In the genomic region with DNA sequence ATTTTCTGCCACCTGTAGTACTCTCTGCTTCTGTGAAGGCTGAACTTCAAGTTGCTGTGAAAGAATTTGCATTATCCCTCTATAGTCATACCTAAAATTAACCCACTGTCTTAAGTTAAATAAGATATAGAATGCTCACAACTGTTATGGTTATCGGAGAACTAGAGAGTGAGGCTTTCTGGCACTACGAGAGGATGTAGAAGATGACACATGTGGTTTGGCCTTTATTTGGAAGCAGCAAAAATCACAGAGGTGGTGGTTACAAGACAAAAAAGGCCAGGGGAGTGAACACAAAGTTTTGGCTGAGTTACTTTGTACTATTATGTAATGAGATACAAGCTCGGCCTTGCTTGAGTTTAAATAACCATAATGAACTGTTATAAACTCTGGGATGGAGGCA, we compare ENCODE assay signal across 16 cellular contexts.
DNase-seq lines count a peak whose midpoint lies in the region; ATAC-seq and TF ChIP-seq lines count a peak whose summit lies in the region.
"Had no signal": no experiment of that assay in that cellular context is flagged by ENCODE, and none has a peak within 500 bp of the region (broad histone marks: within the 10 kb centered on the region; RNA-seq: fewer than 3 reads in every experiment).

No MANE protein-coding gene starts in this region.

- H3K4me3 Mint-ChIP-seq in activated naive CD4-positive, alpha-beta T cell treated with anti-CD3 and anti-CD28 coated beads for 36 hours: no peak overlapping the region
- H3K4me3 Mint-ChIP-seq in WTC11 (no peak overlapping the region), Calu3 (ENCODE audit: low read depth, unreplicated experiment) (no peak overlapping the region)

- H3K9me3 Mint-ChIP-seq in activated naive CD4-positive, alpha-beta T cell treated with anti-CD3 and anti-CD28 coated beads for 36 hours: peaks cover 6% of the 10 kb centered on the region
- peaks cover 7% of the 10 kb centered on the region for H3K9me3 Mint-ChIP-seq in WTC11
- peaks cover 3% of the 10 kb centered on the region for H3K9me3 Mint-ChIP-seq in Calu3 (ENCODE audit: low read depth, unreplicated experiment)

- H3K27me3 ChIP-seq in gastroesophageal sphincter: no peaks in the 10 kb centered on the region
- H3K27me3 ChIP-seq: cardiac muscle cell, heart right ventricle, SJSA1, thyroid gland had no signal

- POLR2A ChIA-PET in WTC11 (lab: Charles Lee): no interaction called here

- DNase-seq in activated naive CD4-positive, alpha-beta T cell treated with anti-CD3 and anti-CD28 coated beads for 36 hours: peak; percentile 29
- no peak for DNase-seq in activated naive CD4-positive, alpha-beta T cell (lab: John Stamatoyannopoulos, UW)
- DNase-seq in WTC11 (ENCODE audit: low spot score) (no peak), Calu3 (no peak), DMS79 treated with DMSO at 0.1 percent for 48 hours (lab: John Stamatoyannopoulos, UW) (no peak), kidney glomerular epithelial cell (lab: John Stamatoyannopoulos, UW) (no peak)
- DNase-seq: heart right ventricle, NCI-H1092 treated with DMSO at 0.1 percent for 48 hours, thyroid gland had no signal

- TF ChIP-seq CTCF in WTC11 (IDR thresholded peaks at IDR 0.05) (no peak), gastroesophageal sphincter (IDR thresholded peaks at IDR 0.05) (no peak), Calu3 (IDR thresholded peaks at IDR 0.05; ENCODE audit: unreplicated experiment) (no peak)

- peak overlapping the region; percentile 55 for H3K27ac Mint-ChIP-seq in activated naive CD4-positive, alpha-beta T cell treated with anti-CD3 and anti-CD28 coated beads for 36 hours
- peak overlapping the region; percentile 55; the same call in 1 of the 2 replicates for H3K27ac Mint-ChIP-seq in WTC11
- H3K27ac Mint-ChIP-seq in Calu3 (ENCODE audit: unreplicated experiment): no peak overlapping the region

- H3K36me3 Mint-ChIP-seq in activated naive CD4-positive, alpha-beta T cell treated with anti-CD3 and anti-CD28 coated beads for 36 hours (ENCODE audit: low read depth): peaks cover 15% of the 10 kb centered on the region
- peaks cover 7% of the 10 kb centered on the region; the same call in 1 of the 2 replicates for H3K36me3 Mint-ChIP-seq in WTC11
- no peaks in the 10 kb centered on the region for H3K36me3 Mint-ChIP-seq in Calu3 (ENCODE audit: insufficient read depth, unreplicated experiment)

- no peaks in the 10 kb centered on the region for H3K9me3 ChIP-seq in gastroesophageal sphincter
- H3K9me3 ChIP-seq: SJSA1, thyroid gland had no signal

- H3K4me1 ChIP-seq in gastroesophageal sphincter: peaks cover 0 to 47% (median 7%) of the 10 kb centered on the region in 3 donors
- no peaks in the 10 kb centered on the region for H3K4me1 ChIP-seq in urinary bladder (ENCODE audit: insufficient read depth)
- H3K4me1 ChIP-seq: SJSA1 had no signal

- H3K4me3 ChIP-seq in gastroesophageal sphincter (no peak overlapping the region), urinary bladder (ENCODE audit: low read depth, low read length) (no peak overlapping the region)
- H3K4me3 ChIP-seq: cardiac muscle cell, heart right ventricle, SJSA1, skin epidermis, thyroid gland had no signal

- ATAC-seq in WTC11 (no peak), gastroesophageal sphincter (peak; percentile 50)
- ATAC-seq: HepG2 had no signal

- CTCF ChIA-PET in activated naive CD4-positive, alpha-beta T cell treated with anti-CD3 and anti-CD28 coated beads for 36 hours (lab: Charles Lee): no interaction called here
- CTCF ChIA-PET in WTC11 (lab: Charles Lee) (interaction anchor here (0.6 kb wide), 1 partner anchor 1287 kb away, joined by 5 read pairs; no protein-coding TSS in a partner anchor), Calu3 (lab: Charles Lee) (no interaction called here)

- no TSS peak for BruUV-seq in Calu3 (replicated peaks; lab: Mats Ljungman, UMichigan)

- TF ChIP-seq EP300 in gastroesophageal sphincter (IDR thresholded peaks at IDR 0.05): no peak

- H3K36me3 ChIP-seq in gastroesophageal sphincter (no peaks in the 10 kb centered on the region), urinary bladder (ENCODE audit: insufficient read depth) (no peaks in the 10 kb centered on the region)
- H3K36me3 ChIP-seq: cardiac muscle cell, SJSA1, thyroid gland had no signal

- H3K27me3 Mint-ChIP-seq in activated naive CD4-positive, alpha-beta T cell treated with anti-CD3 and anti-CD28 coated beads for 36 hours (ENCODE audit: low read depth): no peaks in the 10 kb centered on the region
- H3K27me3 Mint-ChIP-seq in WTC11 (ENCODE audit: low read depth) (no peaks in the 10 kb centered on the region), Calu3 (ENCODE audit: unreplicated experiment) (no peaks in the 10 kb centered on the region)

- intact Hi-C loops in activated naive CD4-positive, alpha-beta T cell treated with anti-CD3 and anti-CD28 coated beads for 36 hours (cut with micrococcal nuclease): loop anchor here (2.0 kb wide), 1 partner anchor 24 kb away; no protein-coding TSS in a partner anchor
- intact Hi-C loops in Calu3 (cut with micrococcal nuclease; ENCODE audit: unreplicated experiment): no loop called here

- peaks cover 71% of the 10 kb centered on the region for H3K4me1 Mint-ChIP-seq in activated naive CD4-positive, alpha-beta T cell treated with anti-CD3 and anti-CD28 coated beads for 36 hours (ENCODE audit: low read depth)
- peaks cover 47% of the 10 kb centered on the region for H3K4me1 Mint-ChIP-seq in WTC11
- H3K4me1 Mint-ChIP-seq in Calu3 (ENCODE audit: low read depth, unreplicated experiment): peaks cover 7% of the 10 kb centered on the region

- H3K27ac ChIP-seq in gastroesophageal sphincter (peak overlapping the region in 3 of 4 donors; percentile 50 to 65 (median 55)), urinary bladder (ENCODE audit: low read depth) (peak overlapping the region; percentile 10)
- H3K27ac ChIP-seq: cardiac muscle cell, heart right ventricle, SJSA1, VCaP had no signal

- no peak for TF ChIP-seq POLR2A in gastroesophageal sphincter (IDR thresholded peaks at IDR 0.05)

- 22 to 32% methylated on average over 3 of the region's 3 CpGs for WGBS in gastroesophageal sphincter (ENCODE audit: low coverage in 1 of 2), 2 donors
- WGBS in urinary bladder: 48% methylated on average over 3 of the region's 3 CpGs

TF ChIP-seq in WTC11, 78 proteins besides CTCF, POLR2A, EP300 and RAD21:
- no peak for TF ChIP-seq SMAD4 (CRISPR knock-in tag; IDR thresholded peaks at IDR 0.05)
- no peak for TF ChIP-seq NR2C2 (CRISPR knock-in tag; IDR thresholded peaks at IDR 0.05)
- TF ChIP-seq, protein P1, sequence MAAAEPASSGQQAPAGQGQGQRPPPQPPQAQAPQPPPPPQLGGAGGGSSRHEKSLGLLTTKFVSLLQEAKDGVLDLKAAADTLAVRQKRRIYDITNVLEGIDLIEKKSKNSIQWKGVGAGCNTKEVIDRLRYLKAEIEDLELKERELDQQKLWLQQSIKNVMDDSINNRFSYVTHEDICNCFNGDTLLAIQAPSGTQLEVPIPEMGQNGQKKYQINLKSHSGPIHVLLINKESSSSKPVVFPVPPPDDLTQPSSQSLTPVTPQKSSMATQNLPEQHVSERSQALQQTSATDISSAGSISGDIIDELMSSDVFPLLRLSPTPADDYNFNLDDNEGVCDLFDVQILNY (CRISPR knock-in tag; IDR thresholded peaks at IDR 0.05): no peak
- TF ChIP-seq, protein P2, sequence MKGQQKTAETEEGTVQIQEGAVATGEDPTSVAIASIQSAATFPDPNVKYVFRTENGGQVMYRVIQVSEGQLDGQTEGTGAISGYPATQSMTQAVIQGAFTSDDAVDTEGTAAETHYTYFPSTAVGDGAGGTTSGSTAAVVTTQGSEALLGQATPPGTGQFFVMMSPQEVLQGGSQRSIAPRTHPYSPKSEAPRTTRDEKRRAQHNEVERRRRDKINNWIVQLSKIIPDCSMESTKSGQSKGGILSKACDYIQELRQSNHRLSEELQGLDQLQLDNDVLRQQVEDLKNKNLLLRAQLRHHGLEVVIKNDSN (CRISPR knock-in tag; IDR thresholded peaks at IDR 0.05): no peak
- no peak for TF ChIP-seq ZNF671 (CRISPR knock-in tag; IDR thresholded peaks at IDR 0.05)
- no peak for TF ChIP-seq NFE2L1 (CRISPR knock-in tag; IDR thresholded peaks at IDR 0.05)
- TF ChIP-seq MXD4 (CRISPR knock-in tag; IDR thresholded peaks at IDR 0.05; ENCODE audit: borderline replicate concordance): no peak
- TF ChIP-seq ZNF138 (CRISPR knock-in tag; conservative IDR thresholded peaks at IDR 0.05): no peak
- TF ChIP-seq, protein P3, sequence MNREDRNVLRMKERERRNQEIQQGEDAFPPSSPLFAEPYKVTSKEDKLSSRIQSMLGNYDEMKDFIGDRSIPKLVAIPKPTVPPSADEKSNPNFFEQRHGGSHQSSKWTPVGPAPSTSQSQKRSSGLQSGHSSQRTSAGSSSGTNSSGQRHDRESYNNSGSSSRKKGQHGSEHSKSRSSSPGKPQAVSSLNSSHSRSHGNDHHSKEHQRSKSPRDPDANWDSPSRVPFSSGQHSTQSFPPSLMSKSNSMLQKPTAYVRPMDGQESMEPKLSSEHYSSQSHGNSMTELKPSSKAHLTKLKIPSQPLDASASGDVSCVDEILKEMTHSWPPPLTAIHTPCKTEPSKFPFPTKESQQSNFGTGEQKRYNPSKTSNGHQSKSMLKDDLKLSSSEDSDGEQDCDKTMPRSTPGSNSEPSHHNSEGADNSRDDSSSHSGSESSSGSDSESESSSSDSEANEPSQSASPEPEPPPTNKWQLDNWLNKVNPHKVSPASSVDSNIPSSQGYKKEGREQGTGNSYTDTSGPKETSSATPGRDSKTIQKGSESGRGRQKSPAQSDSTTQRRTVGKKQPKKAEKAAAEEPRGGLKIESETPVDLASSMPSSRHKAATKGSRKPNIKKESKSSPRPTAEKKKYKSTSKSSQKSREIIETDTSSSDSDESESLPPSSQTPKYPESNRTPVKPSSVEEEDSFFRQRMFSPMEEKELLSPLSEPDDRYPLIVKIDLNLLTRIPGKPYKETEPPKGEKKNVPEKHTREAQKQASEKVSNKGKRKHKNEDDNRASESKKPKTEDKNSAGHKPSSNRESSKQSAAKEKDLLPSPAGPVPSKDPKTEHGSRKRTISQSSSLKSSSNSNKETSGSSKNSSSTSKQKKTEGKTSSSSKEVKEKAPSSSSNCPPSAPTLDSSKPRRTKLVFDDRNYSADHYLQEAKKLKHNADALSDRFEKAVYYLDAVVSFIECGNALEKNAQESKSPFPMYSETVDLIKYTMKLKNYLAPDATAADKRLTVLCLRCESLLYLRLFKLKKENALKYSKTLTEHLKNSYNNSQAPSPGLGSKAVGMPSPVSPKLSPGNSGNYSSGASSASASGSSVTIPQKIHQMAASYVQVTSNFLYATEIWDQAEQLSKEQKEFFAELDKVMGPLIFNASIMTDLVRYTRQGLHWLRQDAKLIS (CRISPR knock-in tag; IDR thresholded peaks at IDR 0.05; ENCODE audit: borderline replicate concordance): no peak
- no peak for TF ChIP-seq RORB (CRISPR knock-in tag; IDR thresholded peaks at IDR 0.05)
